ENCODE assay signal across 8 cellular contexts in genomic region chr7:43454936-43455518, GRCh38.
DNase-seq lines count a peak whose midpoint lies in the region; ATAC-seq and TF ChIP-seq lines count a peak whose summit lies in the region.

No MANE protein-coding gene starts in this region.

- no peaks in the 10 kb centered on the region for H3K36me3 ChIP-seq in ascending aorta

- ATAC-seq in GM21423 (IDR thresholded peaks at IDR 0.05; ENCODE audit: unreplicated experiment) (peak; percentile 76), HG03039 (IDR thresholded peaks at IDR 0.05; ENCODE audit: unreplicated experiment) (no peak)

- no peak overlapping the region for H3K4me3 ChIP-seq in ascending aorta

- in situ Hi-C loops in G401 (cut with HindIII; ENCODE audit: low sequenced_read_pairs), result no loop called here

- H3K4me1 ChIP-seq in ascending aorta, result no peaks in the 10 kb centered on the region

- TF ChIP-seq CTCF in ascending aorta (IDR thresholded peaks at IDR 0.05), result peak in 2 of 3 experiments; percentile 11 to 37

- DNase-seq in G401 (ENCODE audit: low spot score), result peak; percentile 36
- DNase-seq in M059J (ENCODE audit: low read depth), result peak; percentile 76
- no peak for DNase-seq in ascending aorta (ENCODE audit: low spot score in 2 of 2)
- DNase-seq in kidney glomerular epithelial cell (lab: John Stamatoyannopoulos, UW), result peak; percentile 54
- DNase-seq in activated gamma-delta T cell (lab: John Stamatoyannopoulos, UW), result no peak
- no peak for DNase-seq in activated T-cell treated with anti-CD3 and anti-CD28 coated beads, Interleukin-2, amount 50 U/mL, for 1 hour

- no peaks in the 10 kb centered on the region for H3K9me3 ChIP-seq in ascending aorta

- H3K27me3 ChIP-seq in ascending aorta, result no peaks in the 10 kb centered on the region

- no peak overlapping the region for H3K27ac ChIP-seq in ascending aorta

- intact Hi-C loops in ascending aorta (cut with DNase I), result no loop called here

Comparison
In these comparisons a context has a peak if more than half of its experiments do, and no peak if none do; other contexts are left out.
1. DNase-seq: peak in G401 (single experiment), M059J (single experiment) and kidney glomerular epithelial cell (single experiment); none in ascending aorta (0 of 2), activated gamma-delta T cell (single experiment) and activated T-cell treated with anti-CD3 and anti-CD28 coated beads, Interleukin-2, amount 50 U/mL, for 1 hour (single experiment).